In genomic region chr1:12372761-12373160, GRCh38 we compare ENCODE assay signal across 27 cellular contexts.
"Had no signal": no experiment of that assay in that cellular context is flagged by ENCODE, and none has a peak within 500 bp of the region (broad histone marks: within the 10 kb centered on the region; RNA-seq: fewer than 3 reads in every experiment).

No MANE protein-coding gene starts in this region.

- DNase-seq: activated CD4-positive, alpha-beta T cell treated with anti-CD3 and anti-CD28 coated beads, Interleukin-2, amount 10 ng/mL, durations not matched to agents 24 days and 14 days; activated CD4-positive, CD25-positive, alpha-beta regulatory T cell; activated CD4-positive, CD25-positive, alpha-beta regulatory T cell treated with anti-CD3 and anti-CD28 coated beads, Interleukin-2, amount 50 U/mL, for 72 hours; activated CD8-positive, alpha-beta memory T cell treated with anti-CD3 and anti-CD28 coated beads, Interleukin-2, amount 10 ng/mL, durations not matched to agents 7 days and 5 days; activated CD8-positive, alpha-beta memory T cell treated with anti-CD3 and anti-CD28 coated beads, Interleukin-2, amount 50 U/mL, for 4 hours; activated CD8-positive, alpha-beta T cell treated with anti-CD3 and anti-CD28 coated beads, Interleukin-2, amount 10 ng/mL, durations not matched to agents 7 days and 5 days; activated gamma-delta T cell; activated naive CD4-positive, alpha-beta T cell; activated naive CD4-positive, alpha-beta T cell treated with anti-CD3 and anti-CD28 coated beads, Interleukin-2, amount 10 ng/mL, durations not matched to agents 7 days and 5 days; activated T-cell treated with anti-CD3 and anti-CD28 coated beads, Interleukin-2, amount 50 U/mL, for 1 hour; activated T-cell treated with anti-CD3 and anti-CD28 coated beads, Interleukin-2, amount 50 U/mL, for 48 hours; adrenal gland; amygdala; aorta; body of pancreas; caudate nucleus; cortex of kidney; effector CD8-positive, alpha-beta T cell; erythroblast; foreskin keratinocyte; gastrocnemius medialis; head of caudate nucleus had no signal

- H3K9me3 Mint-ChIP-seq: activated CD4-positive, alpha-beta memory T cell treated with anti-CD3 and anti-CD28 coated beads for 36 hours; activated CD4-positive, alpha-beta T cell treated with anti-CD3 and anti-CD28 coated beads, Interleukin-2, amount 10 ng/mL, durations not matched to agents 24 days and 14 days; activated naive CD4-positive, alpha-beta T cell treated with anti-CD3 and anti-CD28 coated beads, Interleukin-2, amount 10 ng/mL, durations not matched to agents 7 days and 5 days; activated naive CD4-positive, alpha-beta T cell treated with anti-CD3 and anti-CD28 coated beads, Interleukin-2, amount 50 U/mL, for 72 hours; activated T-helper 1 cell treated with anti-CD3 and anti-CD28 coated beads, Interleukin-12 subunit alpha, Interleukin-12 subunit beta, Interleukin-2, Interleukin-4 antibody, amounts not matched to agents 30 ng/mL and 10 ng/mL and 1 ng/mL, durations not matched to agents 14 hours and 24 hours and 36 hours; activated T-helper 2 cell treated with anti-CD3 and anti-CD28 coated beads, Interferon-gamma antibody, Interleukin-2, Interleukin-4, amounts not matched to agents 10 μg/mL and 5 μg/mL and 100 μg/mL, durations not matched to agents 14 hours and 24 hours and 36 hours had no signal

- H3K27me3 Mint-ChIP-seq: activated CD4-positive, alpha-beta memory T cell treated with anti-CD3 and anti-CD28 coated beads for 36 hours; activated CD4-positive, alpha-beta T cell treated with anti-CD3 and anti-CD28 coated beads for 36 hours; activated CD4-positive, alpha-beta T cell treated with anti-CD3 and anti-CD28 coated beads, Interleukin-2, amount 10 ng/mL, durations not matched to agents 24 days and 14 days; activated CD8-positive, alpha-beta memory T cell treated with anti-CD3 and anti-CD28 coated beads, Interleukin-2, amount 10 ng/mL, durations not matched to agents 7 days and 5 days; activated naive CD4-positive, alpha-beta T cell treated with anti-CD3 and anti-CD28 coated beads, Interleukin-2, amount 10 ng/mL, durations not matched to agents 7 days and 5 days had no signal

- ATAC-seq: activated CD8-positive, alpha-beta memory T cell treated with anti-CD3 and anti-CD28 coated beads, Interleukin-2, amount 10 ng/mL, durations not matched to agents 7 days and 5 days; activated CD8-positive, alpha-beta T cell treated with anti-CD3 and anti-CD28 coated beads, Interleukin-2, amount 10 ng/mL, durations not matched to agents 7 days and 5 days; body of pancreas; gastrocnemius medialis had no signal

- H3K27ac Mint-ChIP-seq: activated CD4-positive, alpha-beta memory T cell treated with anti-CD3 and anti-CD28 coated beads for 36 hours; activated CD4-positive, alpha-beta T cell treated with anti-CD3 and anti-CD28 coated beads for 36 hours; activated CD4-positive, alpha-beta T cell treated with anti-CD3 and anti-CD28 coated beads, Interleukin-2, amount 10 ng/mL, durations not matched to agents 24 days and 14 days; activated CD8-positive, alpha-beta memory T cell treated with anti-CD3 and anti-CD28 coated beads, Interleukin-2, amount 10 ng/mL, durations not matched to agents 7 days and 5 days; activated CD8-positive, alpha-beta T cell treated with anti-CD3 and anti-CD28 coated beads, Interleukin-2, amount 10 ng/mL, durations not matched to agents 7 days and 5 days; activated naive CD4-positive, alpha-beta T cell treated with anti-CD3 and anti-CD28 coated beads, Interleukin-2, amount 10 ng/mL, durations not matched to agents 7 days and 5 days; activated T-helper 1 cell treated with anti-CD3 and anti-CD28 coated beads, Interleukin-12 subunit alpha, Interleukin-12 subunit beta, Interleukin-2, Interleukin-4 antibody, amounts not matched to agents 30 ng/mL and 10 ng/mL and 1 ng/mL, durations not matched to agents 14 hours and 24 hours and 36 hours; activated T-helper 2 cell treated with anti-CD3 and anti-CD28 coated beads, Interferon-gamma antibody, Interleukin-2, Interleukin-4, amounts not matched to agents 10 μg/mL and 5 μg/mL and 100 μg/mL, durations not matched to agents 14 hours and 24 hours and 36 hours had no signal

- H3K4me3 Mint-ChIP-seq: activated CD4-positive, alpha-beta memory T cell treated with anti-CD3 and anti-CD28 coated beads for 36 hours; activated CD4-positive, alpha-beta T cell treated with anti-CD3 and anti-CD28 coated beads for 36 hours; activated CD4-positive, alpha-beta T cell treated with anti-CD3 and anti-CD28 coated beads, Interleukin-2, amount 10 ng/mL, durations not matched to agents 24 days and 14 days; activated CD8-positive, alpha-beta memory T cell treated with anti-CD3 and anti-CD28 coated beads, Interleukin-2, amount 10 ng/mL, durations not matched to agents 7 days and 5 days; activated CD8-positive, alpha-beta T cell treated with anti-CD3 and anti-CD28 coated beads, Interleukin-2, amount 10 ng/mL, durations not matched to agents 7 days and 5 days; activated naive CD4-positive, alpha-beta T cell treated with anti-CD3 and anti-CD28 coated beads, Interleukin-2, amount 10 ng/mL, durations not matched to agents 7 days and 5 days; activated T-helper 1 cell treated with anti-CD3 and anti-CD28 coated beads, Interleukin-12 subunit alpha, Interleukin-12 subunit beta, Interleukin-2, Interleukin-4 antibody, amounts not matched to agents 30 ng/mL and 10 ng/mL and 1 ng/mL, durations not matched to agents 14 hours and 24 hours and 36 hours had no signal
